ENCODE assay signal across 9 cellular contexts in genomic region chr2:7068447-7068846, GRCh38.
"Had no signal": no experiment of that assay in that cellular context is flagged by ENCODE, and none has a peak within 500 bp of the region (broad histone marks: within the 10 kb centered on the region; RNA-seq: fewer than 3 reads in every experiment).

No MANE protein-coding gene starts in this region.

- H3K9me3 ChIP-seq: HAP-1 had no signal

- H3K4me3 Mint-ChIP-seq: HFFc6 had no signal

- H3K27ac ChIP-seq: GM23248 had no signal

- DNase-seq: GM23248, GOT3, H7, HFFc6, IMR-90, KG1 had no signal

- H3K36me3 ChIP-seq: HAP-1 had no signal

- H3K4me3 ChIP-seq: GM23248, HAP-1, K562 had no signal

- H2AFZ ChIP-seq: GM23248 had no signal

- H3K27ac Mint-ChIP-seq: HFFc6 had no signal

- H3K4me1 ChIP-seq: HAP-1 had no signal

- ATAC-seq: HCT116, K562 had no signal
